Comparison of ENCODE assay signal across 1 cellular context in the genomic region with DNA sequence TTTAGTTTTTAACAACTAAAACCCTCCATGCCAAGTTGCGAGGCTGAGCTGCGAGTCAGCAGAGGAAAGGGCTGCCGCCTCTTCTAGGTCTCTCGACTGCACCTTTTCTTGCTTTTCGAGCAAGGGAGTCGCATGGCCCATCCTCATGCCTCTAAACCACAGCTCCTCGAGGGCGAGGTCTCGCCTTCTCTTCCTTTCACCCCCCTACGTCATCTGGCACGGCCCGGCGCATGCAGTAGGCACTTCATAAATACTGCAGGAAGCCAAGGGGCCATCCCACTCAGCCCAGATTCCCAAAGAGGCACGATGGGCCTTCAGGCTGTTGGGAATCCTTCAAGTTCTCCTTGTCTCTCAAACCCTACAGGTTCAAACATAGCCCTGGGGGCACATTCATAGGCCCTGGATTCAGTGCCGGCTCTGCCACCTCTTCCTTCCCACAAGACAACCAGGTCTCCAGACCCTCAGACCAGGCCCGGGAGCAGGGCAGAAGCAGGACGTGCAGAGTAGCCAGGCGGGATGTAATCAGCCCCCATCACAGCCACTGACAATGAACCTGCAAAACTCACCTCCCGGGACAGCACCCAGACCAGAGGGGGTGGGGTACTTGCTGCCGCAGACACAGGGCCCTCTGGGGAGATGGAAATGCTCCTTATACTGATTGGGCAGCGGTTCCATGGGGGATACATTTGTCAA.
TF ChIP-seq lines count a peak whose summit lies in the region.

No MANE protein-coding gene starts in this region.

TF ChIP-seq in SK-N-SH, 30 proteins besides CTCF, POLR2A, EP300 and RAD21 (continued from another document):
- TF ChIP-seq, protein P1, sequence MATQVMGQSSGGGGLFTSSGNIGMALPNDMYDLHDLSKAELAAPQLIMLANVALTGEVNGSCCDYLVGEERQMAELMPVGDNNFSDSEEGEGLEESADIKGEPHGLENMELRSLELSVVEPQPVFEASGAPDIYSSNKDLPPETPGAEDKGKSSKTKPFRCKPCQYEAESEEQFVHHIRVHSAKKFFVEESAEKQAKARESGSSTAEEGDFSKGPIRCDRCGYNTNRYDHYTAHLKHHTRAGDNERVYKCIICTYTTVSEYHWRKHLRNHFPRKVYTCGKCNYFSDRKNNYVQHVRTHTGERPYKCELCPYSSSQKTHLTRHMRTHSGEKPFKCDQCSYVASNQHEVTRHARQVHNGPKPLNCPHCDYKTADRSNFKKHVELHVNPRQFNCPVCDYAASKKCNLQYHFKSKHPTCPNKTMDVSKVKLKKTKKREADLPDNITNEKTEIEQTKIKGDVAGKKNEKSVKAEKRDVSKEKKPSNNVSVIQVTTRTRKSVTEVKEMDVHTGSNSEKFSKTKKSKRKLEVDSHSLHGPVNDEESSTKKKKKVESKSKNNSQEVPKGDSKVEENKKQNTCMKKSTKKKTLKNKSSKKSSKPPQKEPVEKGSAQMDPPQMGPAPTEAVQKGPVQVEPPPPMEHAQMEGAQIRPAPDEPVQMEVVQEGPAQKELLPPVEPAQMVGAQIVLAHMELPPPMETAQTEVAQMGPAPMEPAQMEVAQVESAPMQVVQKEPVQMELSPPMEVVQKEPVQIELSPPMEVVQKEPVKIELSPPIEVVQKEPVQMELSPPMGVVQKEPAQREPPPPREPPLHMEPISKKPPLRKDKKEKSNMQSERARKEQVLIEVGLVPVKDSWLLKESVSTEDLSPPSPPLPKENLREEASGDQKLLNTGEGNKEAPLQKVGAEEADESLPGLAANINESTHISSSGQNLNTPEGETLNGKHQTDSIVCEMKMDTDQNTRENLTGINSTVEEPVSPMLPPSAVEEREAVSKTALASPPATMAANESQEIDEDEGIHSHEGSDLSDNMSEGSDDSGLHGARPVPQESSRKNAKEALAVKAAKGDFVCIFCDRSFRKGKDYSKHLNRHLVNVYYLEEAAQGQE (IDR thresholded peaks at IDR 0.05; ENCODE audit: low read depth, low read length), result no peak
- TF ChIP-seq MEF2A (IDR thresholded peaks at IDR 0.05; ENCODE audit: borderline replicate concordance, low read depth), result no peak
TF ChIP-seq in SK-N-SH: peak in this region for 0.
